ENCODE assay signal across 14 cellular contexts in the genomic region with DNA sequence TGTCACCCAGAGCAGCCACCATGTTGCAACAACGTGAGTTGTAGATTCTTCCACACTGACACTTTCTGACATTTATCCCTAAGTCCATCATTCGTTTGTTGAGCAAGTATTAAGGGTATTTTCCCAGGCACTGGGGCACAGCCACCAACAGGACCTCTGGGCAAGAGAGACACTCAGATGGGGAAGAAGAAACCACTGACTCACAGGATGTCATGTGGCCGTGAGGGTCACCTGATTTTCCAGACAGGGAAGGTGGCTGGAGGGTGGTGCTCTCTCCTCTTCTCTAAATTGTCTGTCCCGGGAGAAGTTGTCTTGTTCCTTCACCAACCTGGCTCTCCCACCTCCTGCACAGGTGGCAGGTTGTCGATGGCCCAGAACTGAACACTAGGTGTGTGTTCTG. TPM values are rescaled to one million over a fixed set of nuclear protein-coding genes. Genes with fewer than 3 reads are reported as not detected.
DNase-seq lines count a peak whose midpoint lies in the region; ATAC-seq and TF ChIP-seq lines count a peak whose summit lies in the region.
"Had no signal": no experiment of that assay in that cellular context is flagged by ENCODE, and none has a peak within 500 bp of the region (broad histone marks: within the 10 kb centered on the region; RNA-seq: fewer than 3 reads in every experiment).

No MANE protein-coding gene starts in this region.

- peak overlapping the region; percentile 54 for H3K27ac Mint-ChIP-seq in activated CD4-positive, alpha-beta T cell treated with anti-CD3 and anti-CD28 coated beads, Interleukin-2, amount 10 ng/mL, durations not matched to agents 7 days and 5 days
- H3K27ac Mint-ChIP-seq: neural progenitor cell had no signal

- H3K4me2 ChIP-seq in OCI-LY3 (ENCODE audit: low read length) (peak overlapping the region; percentile 54; the same call in 1 of the 2 replicates), smooth muscle cell (no peak overlapping the region)
- H3K4me2 ChIP-seq: neural progenitor cell had no signal

- H3K79me2 ChIP-seq in OCI-LY3 (ENCODE audit: low read length), result no peaks in the 10 kb centered on the region
- no peaks in the 10 kb centered on the region for H3K79me2 ChIP-seq in smooth muscle cell (ENCODE audit: low read depth)

- H3K9me3 ChIP-seq in OCI-LY3 (ENCODE audit: insufficient read depth, low read length) (no peaks in the 10 kb centered on the region), smooth muscle cell (replicated peaks; ENCODE audit: low read depth) (no peaks in the 10 kb centered on the region)
- H3K9me3 ChIP-seq: HAP-1 had no signal

- H3K27me3 Mint-ChIP-seq in activated CD4-positive, alpha-beta T cell treated with anti-CD3 and anti-CD28 coated beads, Interleukin-2, amount 10 ng/mL, durations not matched to agents 7 days and 5 days, result no peaks in the 10 kb centered on the region

- peaks cover 29% of the 10 kb centered on the region for H3K4me1 Mint-ChIP-seq in activated CD4-positive, alpha-beta T cell treated with anti-CD3 and anti-CD28 coated beads, Interleukin-2, amount 10 ng/mL, durations not matched to agents 7 days and 5 days
- H3K4me1 Mint-ChIP-seq: neural progenitor cell had no signal

- POLR2A ChIA-PET in activated CD4-positive, alpha-beta T cell treated with anti-CD3 and anti-CD28 coated beads, Interleukin-2, amount 10 ng/mL, durations not matched to agents 7 days and 5 days (lab: Charles Lee), result interaction anchor here (1.0 kb wide), 1 partner anchor 9 kb away, joined by 3 read pairs; no protein-coding TSS in a partner anchor

- H3K9me3 Mint-ChIP-seq in activated CD4-positive, alpha-beta T cell treated with anti-CD3 and anti-CD28 coated beads, Interleukin-2, amount 10 ng/mL, durations not matched to agents 7 days and 5 days, result no peaks in the 10 kb centered on the region
- H3K9me3 Mint-ChIP-seq: neural progenitor cell had no signal

- no peak for TF ChIP-seq CTCF in OCI-LY3 (IDR thresholded peaks at IDR 0.05; ENCODE audit: low read depth, low read length)
- TF ChIP-seq CTCF in smooth muscle cell (IDR thresholded peaks at IDR 0.05; ENCODE audit: borderline replicate concordance, insufficient read depth, poor library complexity, severe bottlenecking), result no peak

- 90% methylated on average over 5 of the region's 5 CpGs for WGBS in smooth muscle cell (ENCODE audit: low lambda C conversion rate)

- H3K36me3 ChIP-seq in OCI-LY3 (replicated peaks; ENCODE audit: low read depth, low read length), result peaks cover 32% of the 10 kb centered on the region
- H3K36me3 ChIP-seq in smooth muscle cell (ENCODE audit: low read depth), result no peaks in the 10 kb centered on the region
- H3K36me3 ChIP-seq: neural progenitor cell had no signal

- no peaks in the 10 kb centered on the region for H3K27me3 ChIP-seq in OCI-LY3 (ENCODE audit: low read depth, low read length)
- H3K27me3 ChIP-seq in smooth muscle cell (ENCODE audit: low read depth), result no peaks in the 10 kb centered on the region
- H3K27me3 ChIP-seq: neural progenitor cell had no signal

- H4K20me1 ChIP-seq in OCI-LY3 (ENCODE audit: insufficient read depth, low read length), result no peaks in the 10 kb centered on the region
- peaks cover 54% of the 10 kb centered on the region for H4K20me1 ChIP-seq in smooth muscle cell (ENCODE audit: low read depth)

- H3K27ac ChIP-seq in OCI-LY3 (ENCODE audit: low read length) (no peak overlapping the region), smooth muscle cell (ENCODE audit: low read depth) (peak overlapping the region; percentile 28)
- H3K27ac ChIP-seq: neural progenitor cell had no signal

- H3K4me1 ChIP-seq in OCI-LY3 (ENCODE audit: low read length), result peaks cover 45% of the 10 kb centered on the region
- peaks cover 3% of the 10 kb centered on the region for H3K4me1 ChIP-seq in smooth muscle cell (ENCODE audit: low read depth)
- H3K4me1 ChIP-seq: HAP-1, neural progenitor cell had no signal

- no peak for DNase-seq in activated CD4-positive, alpha-beta T cell treated with anti-CD3 and anti-CD28 coated beads, Interleukin-2, amount 10 ng/mL, durations not matched to agents 7 days and 5 days
- DNase-seq in activated CD4-positive, alpha-beta T cell treated with anti-CD3 and anti-CD28 coated beads, Interleukin-2, amount 50 U/mL, for 4 hours, result no peak
- DNase-seq in dermis blood vessel endothelial cell, result peak; percentile 10
- no peak for DNase-seq in smooth muscle cell (lab: John Stamatoyannopoulos, UW; ENCODE audit: unreplicated experiment)
- no peak for DNase-seq in HuH-7 (ENCODE audit: low spot score)
- no peak for DNase-seq in NCI-H1105 (lab: John Stamatoyannopoulos, UW)
- DNase-seq: activated naive CD4-positive, alpha-beta T cell; NCI-H1105 treated with DMSO at 0.1 percent for 48 hours; NCI-H774; stimulated activated CD4-positive, alpha-beta T cell treated with anti-CD3 and anti-CD28 coated beads, Interleukin-1b, Interleukin-23, amount 100 ng/mL, for 48 hours had no signal

- H3K9ac ChIP-seq in OCI-LY3 (ENCODE audit: low read length) (no peak overlapping the region), smooth muscle cell (ENCODE audit: low read depth) (no peak overlapping the region)
- H3K9ac ChIP-seq: neural progenitor cell had no signal

- no peak overlapping the region for H2AFZ ChIP-seq in OCI-LY3 (ENCODE audit: low read depth, low read length)
- no peak overlapping the region for H2AFZ ChIP-seq in smooth muscle cell (ENCODE audit: low read depth)
- H2AFZ ChIP-seq: neural progenitor cell had no signal

- CTCF ChIA-PET in activated CD4-positive, alpha-beta T cell treated with anti-CD3 and anti-CD28 coated beads, Interleukin-2, amount 10 ng/mL, durations not matched to agents 7 days and 5 days (lab: Charles Lee), result interaction anchor here (1.4 kb wide), 1 partner anchor 78 kb away, joined by 3 read pairs; no protein-coding TSS in a partner anchor

- no peak overlapping the region for H3K4me3 Mint-ChIP-seq in activated CD4-positive, alpha-beta T cell treated with anti-CD3 and anti-CD28 coated beads, Interleukin-2, amount 10 ng/mL, durations not matched to agents 7 days and 5 days
- H3K4me3 Mint-ChIP-seq: neural progenitor cell had no signal

- peaks cover 27% of the 10 kb centered on the region for H3K36me3 Mint-ChIP-seq in activated CD4-positive, alpha-beta T cell treated with anti-CD3 and anti-CD28 coated beads, Interleukin-2, amount 10 ng/mL, durations not matched to agents 7 days and 5 days (ENCODE audit: low read depth)

- no peak overlapping the region for H3K4me3 ChIP-seq in OCI-LY3 (ENCODE audit: low read length)
- H3K4me3 ChIP-seq in smooth muscle cell, result no peak overlapping the region
- H3K4me3 ChIP-seq: HAP-1, neural progenitor cell had no signal

- ATAC-seq in GM18873 (IDR thresholded peaks at IDR 0.05; ENCODE audit: low FRiP score, unreplicated experiment), result no peak

- H3F3A ChIP-seq in smooth muscle cell (ENCODE audit: low read depth), result peaks cover 9% of the 10 kb centered on the region

RNA-seq across cellular contexts. Expression of a gene that starts 51.7 kb away (rescaled TPM):
- 10 to 100 TPM; 53.7 to 56.7 TPM for total RNA-seq in activated CD4-positive, alpha-beta T cell treated with anti-CD3 and anti-CD28 coated beads, Interleukin-2, amount 10 ng/mL, durations not matched to agents 7 days and 5 days
- total RNA-seq in dermis blood vessel endothelial cell (14.5 and 23.8 TPM in 2 replicates), smooth muscle cell (24.3 and 28.5 TPM in 2 replicates)
- polyA plus RNA-seq in smooth muscle cell, result 29.7 and 35.2 TPM in 2 replicates
